Comparison of ENCODE assay signal across 1 cellular context in genomic region chr17:41695954-41696720, GRCh38.
TF ChIP-seq lines count a peak whose summit lies in the region.

No MANE protein-coding gene starts in this region.

TF ChIP-seq in HEK293, 187 proteins besides CTCF, POLR2A, EP300 and RAD21 (continued from another document):
- no peak for TF ChIP-seq ZNF449 (tag by site-specific recombination; IDR thresholded peaks at IDR 0.05)
- no peak for TF ChIP-seq ZNF157 (tag by site-specific recombination; IDR thresholded peaks at IDR 0.05)
